ENCODE assay signal across 1 cellular context in the genomic region with DNA sequence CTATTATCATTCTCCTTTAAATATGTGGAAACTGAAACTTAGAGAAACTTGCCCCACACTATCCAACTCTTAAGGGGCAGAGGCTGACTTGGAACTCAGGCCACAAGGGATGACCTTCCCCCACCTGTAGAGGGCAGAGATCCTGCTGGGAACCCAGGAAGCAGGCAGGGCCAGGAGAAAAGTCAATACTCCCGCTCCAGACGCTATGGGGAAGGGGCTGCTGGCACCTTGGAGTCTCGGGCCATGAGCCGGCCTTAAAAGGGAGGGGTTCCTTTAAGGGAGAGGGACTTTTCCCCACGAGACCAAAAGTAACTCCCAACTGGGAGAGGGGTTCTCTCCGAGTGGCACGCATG.
A peak's percentile ranks its signal among the peaks of the same experiment; 100 is the strongest.
TF ChIP-seq lines count a peak whose summit lies in the region.

No MANE protein-coding gene starts in this region.

TF ChIP-seq in H1, 55 proteins besides CTCF, POLR2A, EP300 and RAD21:
- TF ChIP-seq BCL11A (IDR thresholded peaks at IDR 0.05; ENCODE audit: low read depth in 2 of 2, low read length in 2 of 2) (no peak), CHD2 (IDR thresholded peaks at IDR 0.05; ENCODE audit: low read length) (no peak), TEAD4 (IDR thresholded peaks at IDR 0.05; ENCODE audit: low read depth, low read length) (no peak), KDM1A (IDR thresholded peaks at IDR 0.05; ENCODE audit: borderline replicate concordance, low read length) (0 out of 2 replicates have a peak, but pooled peaks have one; percentile 10), SIN3A (conservative IDR thresholded peaks at IDR 0.05 in 1 of 2, IDR thresholded peaks at IDR 0.05 in 1 of 2; ENCODE audit: low read depth in 1 of 2, low read length in 2 of 2) (no peak), YY1 (IDR thresholded peaks at IDR 0.05; ENCODE audit: low read depth, low read length) (no peak), TAF1 (IDR thresholded peaks at IDR 0.05; ENCODE audit: low read depth, low read length) (0 out of 2 replicates have a peak, but pooled peaks have one; percentile 19)
- TF ChIP-seq, protein P1, sequence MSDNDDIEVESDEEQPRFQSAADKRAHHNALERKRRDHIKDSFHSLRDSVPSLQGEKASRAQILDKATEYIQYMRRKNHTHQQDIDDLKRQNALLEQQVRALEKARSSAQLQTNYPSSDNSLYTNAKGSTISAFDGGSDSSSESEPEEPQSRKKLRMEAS (IDR thresholded peaks at IDR 0.05) = 0 out of 2 replicates have a peak, but pooled peaks have one; percentile 31
